In genomic region chr5:73887688-73888087, GRCh38 we compare ENCODE assay signal across 2 cellular contexts.
TF ChIP-seq lines count a peak whose summit lies in the region.

No MANE protein-coding gene starts in this region.

TF ChIP-seq in HepG2, 621 proteins besides CTCF, POLR2A, EP300 and RAD21:
- TF ChIP-seq ZNF614 (CRISPR knock-in tag; IDR thresholded peaks at IDR 0.05; ENCODE audit: borderline replicate concordance) (no peak), CEBPB (IDR thresholded peaks at IDR 0.05; ENCODE audit: borderline replicate concordance, low read depth, low read length) (peak; percentile 89), CEBPG (CRISPR knock-in tag; IDR thresholded peaks at IDR 0.05) (peak; percentile 20; the same call in 1 of the 2 replicates)
- TF ChIP-seq, protein P1, sequence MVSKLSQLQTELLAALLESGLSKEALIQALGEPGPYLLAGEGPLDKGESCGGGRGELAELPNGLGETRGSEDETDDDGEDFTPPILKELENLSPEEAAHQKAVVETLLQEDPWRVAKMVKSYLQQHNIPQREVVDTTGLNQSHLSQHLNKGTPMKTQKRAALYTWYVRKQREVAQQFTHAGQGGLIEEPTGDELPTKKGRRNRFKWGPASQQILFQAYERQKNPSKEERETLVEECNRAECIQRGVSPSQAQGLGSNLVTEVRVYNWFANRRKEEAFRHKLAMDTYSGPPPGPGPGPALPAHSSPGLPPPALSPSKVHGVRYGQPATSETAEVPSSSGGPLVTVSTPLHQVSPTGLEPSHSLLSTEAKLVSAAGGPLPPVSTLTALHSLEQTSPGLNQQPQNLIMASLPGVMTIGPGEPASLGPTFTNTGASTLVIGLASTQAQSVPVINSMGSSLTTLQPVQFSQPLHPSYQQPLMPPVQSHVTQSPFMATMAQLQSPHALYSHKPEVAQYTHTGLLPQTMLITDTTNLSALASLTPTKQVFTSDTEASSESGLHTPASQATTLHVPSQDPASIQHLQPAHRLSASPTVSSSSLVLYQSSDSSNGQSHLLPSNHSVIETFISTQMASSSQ (IDR thresholded peaks at IDR 0.05; ENCODE audit: low read depth): no peak
- TF ChIP-seq, protein P1 (CRISPR knock-in tag; IDR thresholded peaks at IDR 0.05; ENCODE audit: borderline replicate concordance): no peak

TF ChIP-seq in K562, 482 proteins besides CTCF, POLR2A, EP300 and RAD21:
- no peak for TF ChIP-seq ZNF583 (CRISPR knock-in tag; IDR thresholded peaks at IDR 0.05)
- no peak for TF ChIP-seq ZBTB7A (IDR thresholded peaks at IDR 0.05; ENCODE audit: borderline replicate concordance, control insufficient read depth, low read depth, low read length)
- TF ChIP-seq CEBPB (tag; IDR thresholded peaks at IDR 0.05): peak; percentile 39; the same call in 1 of the 2 replicates
- no peak for TF ChIP-seq SRSF1 (IDR thresholded peaks at IDR 0.05; ENCODE audit: low read depth, low read length)
- TF ChIP-seq, protein P2, sequence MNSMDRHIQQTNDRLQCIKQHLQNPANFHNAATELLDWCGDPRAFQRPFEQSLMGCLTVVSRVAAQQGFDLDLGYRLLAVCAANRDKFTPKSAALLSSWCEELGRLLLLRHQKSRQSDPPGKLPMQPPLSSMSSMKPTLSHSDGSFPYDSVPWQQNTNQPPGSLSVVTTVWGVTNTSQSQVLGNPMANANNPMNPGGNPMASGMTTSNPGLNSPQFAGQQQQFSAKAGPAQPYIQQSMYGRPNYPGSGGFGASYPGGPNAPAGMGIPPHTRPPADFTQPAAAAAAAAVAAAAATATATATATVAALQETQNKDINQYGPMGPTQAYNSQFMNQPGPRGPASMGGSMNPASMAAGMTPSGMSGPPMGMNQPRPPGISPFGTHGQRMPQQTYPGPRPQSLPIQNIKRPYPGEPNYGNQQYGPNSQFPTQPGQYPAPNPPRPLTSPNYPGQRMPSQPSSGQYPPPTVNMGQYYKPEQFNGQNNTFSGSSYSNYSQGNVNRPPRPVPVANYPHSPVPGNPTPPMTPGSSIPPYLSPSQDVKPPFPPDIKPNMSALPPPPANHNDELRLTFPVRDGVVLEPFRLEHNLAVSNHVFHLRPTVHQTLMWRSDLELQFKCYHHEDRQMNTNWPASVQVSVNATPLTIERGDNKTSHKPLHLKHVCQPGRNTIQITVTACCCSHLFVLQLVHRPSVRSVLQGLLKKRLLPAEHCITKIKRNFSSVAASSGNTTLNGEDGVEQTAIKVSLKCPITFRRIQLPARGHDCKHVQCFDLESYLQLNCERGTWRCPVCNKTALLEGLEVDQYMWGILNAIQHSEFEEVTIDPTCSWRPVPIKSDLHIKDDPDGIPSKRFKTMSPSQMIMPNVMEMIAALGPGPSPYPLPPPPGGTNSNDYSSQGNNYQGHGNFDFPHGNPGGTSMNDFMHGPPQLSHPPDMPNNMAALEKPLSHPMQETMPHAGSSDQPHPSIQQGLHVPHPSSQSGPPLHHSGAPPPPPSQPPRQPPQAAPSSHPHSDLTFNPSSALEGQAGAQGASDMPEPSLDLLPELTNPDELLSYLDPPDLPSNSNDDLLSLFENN (IDR thresholded peaks at IDR 0.05; ENCODE audit: low read depth in 2 of 2, low read length in 2 of 2): no peak
- TF ChIP-seq TEAD4 (IDR thresholded peaks at IDR 0.05; ENCODE audit: low read length): no peak
- TF ChIP-seq TEAD4 (CRISPR knock-in tag; IDR thresholded peaks at IDR 0.05; ENCODE audit: borderline replicate concordance): no peak
- TF ChIP-seq MYNN (IDR thresholded peaks at IDR 0.05): no peak
- no peak for TF ChIP-seq MYNN (CRISPR knock-in tag; IDR thresholded peaks at IDR 0.05)
- TF ChIP-seq, protein P3, sequence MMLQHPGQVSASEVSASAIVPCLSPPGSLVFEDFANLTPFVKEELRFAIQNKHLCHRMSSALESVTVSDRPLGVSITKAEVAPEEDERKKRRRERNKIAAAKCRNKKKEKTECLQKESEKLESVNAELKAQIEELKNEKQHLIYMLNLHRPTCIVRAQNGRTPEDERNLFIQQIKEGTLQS (IDR thresholded peaks at IDR 0.05): peak; percentile 65
- TF ChIP-seq, protein P3 (CRISPR knock-in tag; conservative IDR thresholded peaks at IDR 0.05): no peak
- no peak for TF ChIP-seq CEBPG (CRISPR knock-in tag; IDR thresholded peaks at IDR 0.05)
- TF ChIP-seq CEBPG (tag; conservative IDR thresholded peaks at IDR 0.05 in 1 of 2, IDR thresholded peaks at IDR 0.05 in 1 of 2): peak; percentile 33 to 75; a peak in 3 of 4 replicates
- TF ChIP-seq ZNF507 (tag; conservative IDR thresholded peaks at IDR 0.05): no peak
- TF ChIP-seq SNIP1 (IDR thresholded peaks at IDR 0.05; ENCODE audit: low read depth): no peak
- TF ChIP-seq NFRKB (IDR thresholded peaks at IDR 0.05; ENCODE audit: low read depth): no peak
